8 cellular contexts compared by ENCODE assay signal in genomic region chr12:12999276-12999958, GRCh38. TPM values are rescaled to one million over a fixed set of nuclear protein-coding genes. Genes with fewer than 3 reads are reported as not detected.
DNase-seq lines count a peak whose midpoint lies in the region; ATAC-seq and TF ChIP-seq lines count a peak whose summit lies in the region.

No MANE protein-coding gene starts in this region.

- no peak for ATAC-seq in CD4-positive, CD25-positive, alpha-beta regulatory T cell (ENCODE audit: low read depth in 2 of 2)
- ATAC-seq in lung (ENCODE audit: insufficient read depth, low FRiP score) = no peak
- ATAC-seq in HG02884 (IDR thresholded peaks at IDR 0.05; ENCODE audit: unreplicated experiment) = no peak
- no peak for ATAC-seq in HG03520 (IDR thresholded peaks at IDR 0.05; ENCODE audit: unreplicated experiment)

- no peaks in the 10 kb centered on the region for H3K36me3 ChIP-seq in CD4-positive, CD25-positive, alpha-beta regulatory T cell (ENCODE audit: control insufficient read depth, insufficient read depth, low read length)
- H3K36me3 ChIP-seq in MG63 (no peaks in the 10 kb centered on the region; the same call in 1 of the 2 replicates), lung (ENCODE audit: control insufficient read depth in 2 of 2, insufficient read depth in 2 of 2, low read length in 2 of 2) (no peaks in the 10 kb centered on the region)

- TF ChIP-seq CTCF in chondrocyte (IDR thresholded peaks at IDR 0.05) = peak; percentile 43
- no peak for TF ChIP-seq CTCF in lung (IDR thresholded peaks at IDR 0.05; ENCODE audit: control extremely low read depth, extremely low read depth)
- no peak for TF ChIP-seq CTCF in type B pancreatic cell (conservative IDR thresholded peaks at IDR 0.05)

- peak overlapping the region; percentile 64 for H3K4me3 ChIP-seq in CD4-positive, CD25-positive, alpha-beta regulatory T cell (ENCODE audit: low read depth, low read length)
- peak overlapping the region; percentile 80 for H3K4me3 ChIP-seq in MG63
- H3K4me3 ChIP-seq in lung = peak overlapping the region; percentile 87

- H3K27me3 ChIP-seq in CD4-positive, CD25-positive, alpha-beta regulatory T cell (ENCODE audit: control insufficient read depth, insufficient read depth, low read length) = peaks cover 3% of the 10 kb centered on the region
- H3K27me3 ChIP-seq in MG63 (no peaks in the 10 kb centered on the region), lung (ENCODE audit: control insufficient read depth, insufficient read depth) (no peaks in the 10 kb centered on the region)

- 23 to 32% methylated on average over 22 of the region's 22 CpGs for WGBS in lung, 2 donors

- no peak overlapping the region for H3K27ac ChIP-seq in CD4-positive, CD25-positive, alpha-beta regulatory T cell (ENCODE audit: insufficient read depth, low read length, poor library complexity, severe bottlenecking)
- peak overlapping the region; percentile 81 to 97 for H3K27ac ChIP-seq in lung (ENCODE audit: low read depth in 1 of 2, low read length in 1 of 2)

- H3K4me3 Mint-ChIP-seq in CD4-positive, CD25-positive, alpha-beta regulatory T cell = peak overlapping the region; percentile 92 to 98 (median 92)
- H3K4me3 Mint-ChIP-seq in chondrocyte (ENCODE audit: unreplicated experiment) (peak overlapping the region; percentile 95), type B pancreatic cell (peak overlapping the region; percentile 96)

- H3K9me3 Mint-ChIP-seq in CD4-positive, CD25-positive, alpha-beta regulatory T cell = peaks cover 0 to 1% (median 0%) of the 10 kb centered on the region in 7 donors
- H3K9me3 Mint-ChIP-seq in chondrocyte (ENCODE audit: low read depth) = no peaks in the 10 kb centered on the region
- H3K9me3 Mint-ChIP-seq in type B pancreatic cell = no peaks in the 10 kb centered on the region

- H3K27me3 Mint-ChIP-seq in CD4-positive, CD25-positive, alpha-beta regulatory T cell = no peaks in the 10 kb centered on the region
- H3K27me3 Mint-ChIP-seq in chondrocyte (ENCODE audit: low read depth) = no peaks in the 10 kb centered on the region
- peaks cover 7% of the 10 kb centered on the region for H3K27me3 Mint-ChIP-seq in type B pancreatic cell

- peaks cover 10 to 46% (median 18%) of the 10 kb centered on the region in 4 donors for H3K4me1 Mint-ChIP-seq in CD4-positive, CD25-positive, alpha-beta regulatory T cell
- H3K4me1 Mint-ChIP-seq in chondrocyte (ENCODE audit: low read depth) (peaks cover 34% of the 10 kb centered on the region), type B pancreatic cell (ENCODE audit: unreplicated experiment) (peaks cover 17% of the 10 kb centered on the region)

- peaks cover 21% of the 10 kb centered on the region for H3K4me1 ChIP-seq in CD4-positive, CD25-positive, alpha-beta regulatory T cell (ENCODE audit: control insufficient read depth, insufficient read depth, low read length, poor library complexity, severe bottlenecking)
- H3K4me1 ChIP-seq in lung (ENCODE audit: control insufficient read depth in 2 of 2, insufficient read depth in 2 of 2, low read length in 2 of 2) = peaks cover 7 to 14% of the 10 kb centered on the region in 2 donors

- peak overlapping the region; percentile 76 to 94 (median 89) for H3K27ac Mint-ChIP-seq in CD4-positive, CD25-positive, alpha-beta regulatory T cell
- H3K27ac Mint-ChIP-seq in chondrocyte (ENCODE audit: unreplicated experiment) (peak overlapping the region; percentile 88), type B pancreatic cell (peak overlapping the region; percentile 92)

- no peaks in the 10 kb centered on the region for H3K36me3 Mint-ChIP-seq in CD4-positive, CD25-positive, alpha-beta regulatory T cell
- peaks cover 1% of the 10 kb centered on the region for H3K36me3 Mint-ChIP-seq in chondrocyte (ENCODE audit: low read depth)
- peaks cover 38% of the 10 kb centered on the region for H3K36me3 Mint-ChIP-seq in type B pancreatic cell

- no peaks in the 10 kb centered on the region for H3K9me3 ChIP-seq in CD4-positive, CD25-positive, alpha-beta regulatory T cell (ENCODE audit: control insufficient read depth in 2 of 2, low read length in 2 of 2)
- H3K9me3 ChIP-seq in MG63 (no peaks in the 10 kb centered on the region), lung (ENCODE audit: control insufficient read depth in 2 of 2, insufficient read depth in 1 of 2, low read length in 1 of 2) (no peaks in the 10 kb centered on the region)

- DNase-seq in CD4-positive, CD25-positive, alpha-beta regulatory T cell = no peak
- DNase-seq in MG63 = peak; percentile 28
- DNase-seq in chondrocyte (ENCODE audit: low spot score) = no peak
- no peak for DNase-seq in lung (ENCODE audit: low spot score)
- DNase-seq in type B pancreatic cell (ENCODE audit: extremely low spot score, unreplicated experiment) = no peak
- no peak for DNase-seq in NCI-H345 treated with DMSO at 0.1 percent for 48 hours (lab: John Stamatoyannopoulos, UW; ENCODE audit: unreplicated experiment)

RNA-seq across cellular contexts. Expression of gene HEBP1, which starts 0.6 kb away (rescaled TPM):
- total RNA-seq in CD4-positive, CD25-positive, alpha-beta regulatory T cell = 12.1 TPM
- 10 to 100 TPM; 18.4 to 26.3 (median 21.8) TPM for polyA plus RNA-seq in CD4-positive, CD25-positive, alpha-beta regulatory T cell
- 5.6 and 16.1 TPM in 2 replicates for total RNA-seq in MG63 (2014; rRNA removed; shearing (Covaris generic); ENCODE audit: low replicate concordance)
- total RNA-seq in chondrocyte (39.7 to 52.3 TPM (median 50.7 TPM) in 3 replicates), lung (10 to 100 TPM; 40.5 to 62.7 TPM), type B pancreatic cell (ENCODE audit: low replicate concordance) (66.4 and 146 TPM in 2 replicates)
- 10 to 100 TPM; 48.2 to 59.1 TPM for polyA plus RNA-seq in lung

RNA-seq across cellular contexts. Expression of gene FAM234B, which starts 44.8 kb away (rescaled TPM):
- total RNA-seq in CD4-positive, CD25-positive, alpha-beta regulatory T cell = 4.5 TPM
- 1 to 10 TPM; 1.3 to 3.0 (median 2.1) TPM for polyA plus RNA-seq in CD4-positive, CD25-positive, alpha-beta regulatory T cell
- 0.20 and 2.4 TPM in 2 replicates for total RNA-seq in MG63 (2014; rRNA removed; shearing (Covaris generic); ENCODE audit: low replicate concordance)
- total RNA-seq in chondrocyte (3.4 to 5.0 TPM (median 3.8 TPM) in 3 replicates), lung (10 to 100 TPM in 1 of 2 donors, 1 to 10 TPM in 1; 9.0 to 10.4 TPM), type B pancreatic cell (ENCODE audit: low replicate concordance) (11.9 and 20.5 TPM in 2 replicates)
- 1 to 10 TPM; 1.4 to 3.6 TPM for polyA plus RNA-seq in lung

RNA-seq across cellular contexts. Expression of gene GPRC5D, which starts 47.4 kb away (rescaled TPM):
- not detected for total RNA-seq in CD4-positive, CD25-positive, alpha-beta regulatory T cell
- polyA plus RNA-seq in CD4-positive, CD25-positive, alpha-beta regulatory T cell = 1 to 10 TPM in 3 of 4 donors, not detected in 1; 1.1 to 1.5 (median 1.3) TPM
- total RNA-seq in MG63 (2014; rRNA removed; shearing (Covaris generic); ENCODE audit: low replicate concordance) = not detected in 2 replicates
- total RNA-seq in chondrocyte (not detected in 3 replicates), lung (not detected), type B pancreatic cell (ENCODE audit: low replicate concordance) (5.5 TPM in 1 of 2 replicates, not detected in the other)
- under 1 TPM; 0.14 to 0.30 TPM for polyA plus RNA-seq in lung
